ENCODE assay signal across 6 cellular contexts in the genomic region with DNA sequence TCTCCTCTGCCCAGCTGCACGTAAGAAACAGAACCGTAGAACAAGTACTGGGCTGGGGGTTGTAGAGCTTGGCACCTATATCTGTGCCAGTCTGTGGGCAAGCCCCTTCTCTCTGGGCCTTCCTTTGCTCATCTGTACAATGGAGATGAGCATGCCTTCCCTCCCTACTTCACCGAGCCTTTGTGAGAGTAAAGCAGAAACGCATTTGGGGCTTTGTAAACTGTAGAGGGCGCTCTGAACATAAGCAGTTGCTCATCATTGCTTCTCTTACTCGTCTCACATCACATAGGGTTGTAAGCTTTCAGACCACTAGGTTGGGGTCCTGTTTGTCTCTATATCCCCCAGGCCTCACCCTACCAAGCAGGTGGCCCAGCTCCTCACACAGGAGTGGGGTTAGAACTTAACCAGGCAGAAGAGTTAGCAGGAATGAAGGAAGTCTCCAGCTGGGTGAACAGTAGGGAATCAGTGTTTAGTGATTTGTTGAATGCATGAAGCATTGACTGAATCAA. TPM values are rescaled to one million over a fixed set of nuclear protein-coding genes. Genes with fewer than 3 reads are reported as not detected.
A peak's percentile ranks its signal among the peaks of the same experiment; 100 is the strongest.
DNase-seq lines count a peak whose midpoint lies in the region; ATAC-seq lines count a peak whose summit lies in the region.

No MANE protein-coding gene starts in this region.

- POLR2A ChIA-PET in activated CD8-positive, alpha-beta T cell treated with anti-CD3 and anti-CD28 coated beads, Interleukin-2, amount 10 ng/mL, durations not matched to agents 7 days and 5 days (lab: Charles Lee) = no interaction called here

- no peak overlapping the region for H3K27ac Mint-ChIP-seq in activated CD8-positive, alpha-beta T cell treated with anti-CD3 and anti-CD28 coated beads, Interleukin-2, amount 10 ng/mL, durations not matched to agents 7 days and 5 days

- H3K9me3 Mint-ChIP-seq in activated CD8-positive, alpha-beta T cell treated with anti-CD3 and anti-CD28 coated beads, Interleukin-2, amount 10 ng/mL, durations not matched to agents 7 days and 5 days (ENCODE audit: insufficient read depth) = no peaks in the 10 kb centered on the region

- peaks cover 11% of the 10 kb centered on the region for H3K4me1 Mint-ChIP-seq in activated CD8-positive, alpha-beta T cell treated with anti-CD3 and anti-CD28 coated beads, Interleukin-2, amount 10 ng/mL, durations not matched to agents 7 days and 5 days (ENCODE audit: low read depth)

- H3K27me3 Mint-ChIP-seq in activated CD8-positive, alpha-beta T cell treated with anti-CD3 and anti-CD28 coated beads, Interleukin-2, amount 10 ng/mL, durations not matched to agents 7 days and 5 days (ENCODE audit: low read depth) = peaks cover 40% of the 10 kb centered on the region

- DNase-seq in EL = peak; percentile 60
- peak; percentile 90 for DNase-seq in NAMALWA (ENCODE audit: low spot score)
- peak; percentile 73 for DNase-seq in activated CD8-positive, alpha-beta T cell treated with anti-CD3 and anti-CD28 coated beads, Interleukin-2, amount 10 ng/mL, durations not matched to agents 7 days and 5 days
- peak; percentile 77 to 79 for DNase-seq in lung microvascular endothelial cell (ENCODE audit: low read depth in 2 of 2)

- peak; percentile 46 for ATAC-seq in activated CD8-positive, alpha-beta T cell treated with anti-CD3 and anti-CD28 coated beads, Interleukin-2, amount 10 ng/mL, durations not matched to agents 7 days and 5 days
- ATAC-seq in HG03039 (IDR thresholded peaks at IDR 0.05; ENCODE audit: unreplicated experiment) (no peak), HG03460 (IDR thresholded peaks at IDR 0.05; ENCODE audit: unreplicated experiment) (no peak)

- no peaks in the 10 kb centered on the region for H3K36me3 Mint-ChIP-seq in activated CD8-positive, alpha-beta T cell treated with anti-CD3 and anti-CD28 coated beads, Interleukin-2, amount 10 ng/mL, durations not matched to agents 7 days and 5 days (ENCODE audit: low read depth)

- CTCF ChIA-PET in activated CD8-positive, alpha-beta T cell treated with anti-CD3 and anti-CD28 coated beads, Interleukin-2, amount 10 ng/mL, durations not matched to agents 7 days and 5 days (lab: Charles Lee) = interaction anchor here (0.7 to 9.1 kb wide), 24 partner anchors 8 to 247 kb away, joined by 3 to 115 read pairs (median 5); a partner anchor contains a TSS

- no peak overlapping the region for H3K4me3 Mint-ChIP-seq in activated CD8-positive, alpha-beta T cell treated with anti-CD3 and anti-CD28 coated beads, Interleukin-2, amount 10 ng/mL, durations not matched to agents 7 days and 5 days

RNA-seq across cellular contexts. Expression of a gene that starts 15.1 kb away (rescaled TPM):
- under 1 TPM; 0.50 to 0.55 TPM for total RNA-seq in activated CD8-positive, alpha-beta T cell treated with anti-CD3 and anti-CD28 coated beads, Interleukin-2, amount 10 ng/mL, durations not matched to agents 7 days and 5 days
- total RNA-seq in lung microvascular endothelial cell = 3.2 and 3.5 TPM in 2 replicates

RNA-seq across cellular contexts. Expression of a gene that starts 19.8 kb away (rescaled TPM):
- total RNA-seq in activated CD8-positive, alpha-beta T cell treated with anti-CD3 and anti-CD28 coated beads, Interleukin-2, amount 10 ng/mL, durations not matched to agents 7 days and 5 days = 10 to 100 TPM; 18.1 to 21.2 TPM
- total RNA-seq in lung microvascular endothelial cell = 11.6 and 13.3 TPM in 2 replicates

RNA-seq across cellular contexts. Expression of a gene that starts 35.6 kb away (rescaled TPM):
- total RNA-seq in activated CD8-positive, alpha-beta T cell treated with anti-CD3 and anti-CD28 coated beads, Interleukin-2, amount 10 ng/mL, durations not matched to agents 7 days and 5 days = 100 to 1,000 TPM; 113 to 115 TPM
- 16.1 and 25.8 TPM in 2 replicates for total RNA-seq in lung microvascular endothelial cell

RNA-seq across cellular contexts. Expression of a gene that starts 50.9 kb away (rescaled TPM):
- total RNA-seq in activated CD8-positive, alpha-beta T cell treated with anti-CD3 and anti-CD28 coated beads, Interleukin-2, amount 10 ng/mL, durations not matched to agents 7 days and 5 days = not detected
- total RNA-seq in lung microvascular endothelial cell = not detected in 2 replicates

RNA-seq across cellular contexts. Expression of a gene that starts 59.0 kb away (rescaled TPM):
- total RNA-seq in activated CD8-positive, alpha-beta T cell treated with anti-CD3 and anti-CD28 coated beads, Interleukin-2, amount 10 ng/mL, durations not matched to agents 7 days and 5 days = 1 to 10 TPM; 7.9 to 8.7 TPM
- total RNA-seq in lung microvascular endothelial cell = 112 and 162 TPM in 2 replicates
